In genomic region chr2:177346192-177346591, GRCh38 we compare ENCODE assay signal across 40 cellular contexts.
"Had no signal": no experiment of that assay in that cellular context is flagged by ENCODE, and none has a peak within 500 bp of the region (broad histone marks: within the 10 kb centered on the region; RNA-seq: fewer than 3 reads in every experiment).

No MANE protein-coding gene starts in this region.

- H3K4me3 Mint-ChIP-seq: activated naive CD4-positive, alpha-beta T cell treated with anti-CD3 and anti-CD28 coated beads for 36 hours; activated naive CD4-positive, alpha-beta T cell treated with anti-CD3 and anti-CD28 coated beads, Interleukin-2, amount 10 ng/mL, durations not matched to agents 7 days and 5 days; activated naive CD4-positive, alpha-beta T cell treated with anti-CD3 and anti-CD28 coated beads, Interleukin-2, amount 50 U/mL, for 24 hours; activated naive CD8-positive, alpha-beta T cell; activated naive CD8-positive, alpha-beta T cell treated with anti-CD3 and anti-CD28 coated beads for 36 hours; activated naive CD8-positive, alpha-beta T cell treated with anti-CD3 and anti-CD28 coated beads, Interleukin-2, amount 10 ng/mL, durations not matched to agents 7 days and 5 days; activated naive CD8-positive, alpha-beta T cell treated with anti-CD3 and anti-CD28 coated beads, Interleukin-2, amount 50 U/mL, for 24 hours; activated T-cell treated with anti-CD3 and anti-CD28 coated beads, Interleukin-2, amount 50 U/mL, for 24 hours; activated T-cell treated with anti-CD3 and anti-CD28 coated beads, Interleukin-2, amount 50 U/mL, for 4 hours; activated T-cell treated with anti-CD3 and anti-CD28 coated beads, Interleukin-2, amount 50 U/mL, for 72 hours; activated T-helper 1 cell treated with anti-CD3 and anti-CD28 coated beads, Interleukin-12 subunit alpha, Interleukin-12 subunit beta, Interleukin-2, Interleukin-4 antibody, amounts not matched to agents 30 ng/mL and 10 ng/mL and 1 ng/mL, durations not matched to agents 14 hours and 24 hours and 36 hours; activated T-helper 17 cell treated with anti-CD3 and anti-CD28 coated beads, Interleukin-2, amount 50 U/mL, for 72 hours; brain; central memory CD8-positive, alpha-beta T cell had no signal

- H3K27me3 ChIP-seq: adrenal gland, ascending aorta, body of pancreas, brain microvascular endothelial cell, breast epithelium, cardiac muscle cell had no signal

- H3K36me3 ChIP-seq: adrenal gland, ascending aorta, brain microvascular endothelial cell, breast epithelium, cardiac muscle cell had no signal

- H3K4me3 ChIP-seq: adrenal gland, ascending aorta, body of pancreas, breast epithelium, cardiac muscle cell had no signal

- H3K27me3 Mint-ChIP-seq: activated naive CD4-positive, alpha-beta T cell treated with anti-CD3 and anti-CD28 coated beads, Interleukin-2, amount 10 ng/mL, durations not matched to agents 7 days and 5 days; activated naive CD4-positive, alpha-beta T cell treated with anti-CD3 and anti-CD28 coated beads, Interleukin-2, amount 50 U/mL, for 24 hours; activated naive CD8-positive, alpha-beta T cell; activated naive CD8-positive, alpha-beta T cell treated with anti-CD3 and anti-CD28 coated beads for 36 hours; activated naive CD8-positive, alpha-beta T cell treated with anti-CD3 and anti-CD28 coated beads, Interleukin-2, amount 10 ng/mL, durations not matched to agents 7 days and 5 days; activated naive CD8-positive, alpha-beta T cell treated with anti-CD3 and anti-CD28 coated beads, Interleukin-2, amount 50 U/mL, for 24 hours; activated T-cell treated with anti-CD3 and anti-CD28 coated beads, Interleukin-2, amount 50 U/mL, for 24 hours; activated T-helper 17 cell treated with anti-CD3 and anti-CD28 coated beads, Interleukin-2, amount 50 U/mL, for 72 hours; brain; central memory CD8-positive, alpha-beta T cell had no signal

- H3K27ac Mint-ChIP-seq: activated naive CD4-positive, alpha-beta T cell treated with anti-CD3 and anti-CD28 coated beads for 36 hours; activated naive CD4-positive, alpha-beta T cell treated with anti-CD3 and anti-CD28 coated beads, Interleukin-2, amount 10 ng/mL, durations not matched to agents 7 days and 5 days; activated naive CD4-positive, alpha-beta T cell treated with anti-CD3 and anti-CD28 coated beads, Interleukin-2, amount 50 U/mL, for 24 hours; activated naive CD4-positive, alpha-beta T cell treated with anti-CD3 and anti-CD28 coated beads, Interleukin-2, amount 50 U/mL, for 72 hours; activated naive CD8-positive, alpha-beta T cell; activated naive CD8-positive, alpha-beta T cell treated with anti-CD3 and anti-CD28 coated beads for 36 hours; activated naive CD8-positive, alpha-beta T cell treated with anti-CD3 and anti-CD28 coated beads, Interleukin-2, amount 10 ng/mL, durations not matched to agents 7 days and 5 days; activated naive CD8-positive, alpha-beta T cell treated with anti-CD3 and anti-CD28 coated beads, Interleukin-2, amount 50 U/mL, for 24 hours; activated T-cell treated with anti-CD3 and anti-CD28 coated beads, Interleukin-2, amount 50 U/mL, for 24 hours; activated T-cell treated with anti-CD3 and anti-CD28 coated beads, Interleukin-2, amount 50 U/mL, for 72 hours; activated T-helper 1 cell treated with anti-CD3 and anti-CD28 coated beads, Interleukin-12 subunit alpha, Interleukin-12 subunit beta, Interleukin-2, Interleukin-4 antibody, amounts not matched to agents 30 ng/mL and 10 ng/mL and 1 ng/mL, durations not matched to agents 14 hours and 24 hours and 36 hours; activated T-helper 17 cell treated with anti-CD3 and anti-CD28 coated beads, Interleukin-2, amount 50 U/mL, for 72 hours; activated T-helper 2 cell treated with anti-CD3 and anti-CD28 coated beads, Interferon-gamma antibody, Interleukin-2, Interleukin-4, amounts not matched to agents 10 μg/mL and 5 μg/mL and 100 μg/mL, durations not matched to agents 14 hours and 24 hours and 36 hours; brain had no signal

- H3K27ac ChIP-seq: adrenal gland, ascending aorta, body of pancreas, brain microvascular endothelial cell, breast epithelium, cardiac muscle cell had no signal

- H3K9me3 Mint-ChIP-seq: activated naive CD4-positive, alpha-beta T cell treated with anti-CD3 and anti-CD28 coated beads for 36 hours; activated naive CD4-positive, alpha-beta T cell treated with anti-CD3 and anti-CD28 coated beads, Interleukin-2, amount 10 ng/mL, durations not matched to agents 7 days and 5 days; activated naive CD4-positive, alpha-beta T cell treated with anti-CD3 and anti-CD28 coated beads, Interleukin-2, amount 50 U/mL, for 24 hours; activated naive CD4-positive, alpha-beta T cell treated with anti-CD3 and anti-CD28 coated beads, Interleukin-2, amount 50 U/mL, for 72 hours; activated naive CD8-positive, alpha-beta T cell treated with anti-CD3 and anti-CD28 coated beads for 36 hours; activated naive CD8-positive, alpha-beta T cell treated with anti-CD3 and anti-CD28 coated beads, Interleukin-2, amount 10 ng/mL, durations not matched to agents 7 days and 5 days; activated naive CD8-positive, alpha-beta T cell treated with anti-CD3 and anti-CD28 coated beads, Interleukin-2, amount 50 U/mL, for 24 hours; activated T-cell treated with anti-CD3 and anti-CD28 coated beads, Interleukin-2, amount 50 U/mL, for 24 hours; activated T-cell treated with anti-CD3 and anti-CD28 coated beads, Interleukin-2, amount 50 U/mL, for 4 hours; activated T-cell treated with anti-CD3 and anti-CD28 coated beads, Interleukin-2, amount 50 U/mL, for 72 hours; activated T-helper 1 cell treated with anti-CD3 and anti-CD28 coated beads, Interleukin-12 subunit alpha, Interleukin-12 subunit beta, Interleukin-2, Interleukin-4 antibody, amounts not matched to agents 30 ng/mL and 10 ng/mL and 1 ng/mL, durations not matched to agents 14 hours and 24 hours and 36 hours; activated T-helper 17 cell treated with anti-CD3 and anti-CD28 coated beads, Interleukin-2, amount 50 U/mL, for 72 hours; activated T-helper 2 cell treated with anti-CD3 and anti-CD28 coated beads, Interferon-gamma antibody, Interleukin-2, Interleukin-4, amounts not matched to agents 10 μg/mL and 5 μg/mL and 100 μg/mL, durations not matched to agents 14 hours and 24 hours and 36 hours; brain; central memory CD8-positive, alpha-beta T cell had no signal

- ATAC-seq: activated naive CD4-positive, alpha-beta T cell treated with anti-CD3 and anti-CD28 coated beads, Interleukin-2, amount 50 U/mL, for 72 hours; activated T-cell treated with anti-CD3 and anti-CD28 coated beads, Interleukin-2, amount 50 U/mL, for 4 hours; activated T-cell treated with anti-CD3 and anti-CD28 coated beads, Interleukin-2, amount 50 U/mL, for 72 hours; activated T-helper 17 cell treated with anti-CD3 and anti-CD28 coated beads, Interleukin-2, amount 50 U/mL, for 72 hours; body of pancreas had no signal

- FAIRE-seq: astrocyte, bronchial epithelial cell had no signal

- H3K4me1 ChIP-seq: adrenal gland, ascending aorta, body of pancreas, breast epithelium had no signal

- H3K9me3 ChIP-seq: adrenal gland, ascending aorta, body of pancreas, breast epithelium had no signal

- DNase-seq: activated effector memory CD4-positive, alpha-beta T cell treated with anti-CD3 and anti-CD28 coated beads, Interleukin-2, amount 50 U/mL, for 16 hours; activated effector memory CD4-positive, alpha-beta T cell treated with Interleukin-2 at 50 U/mL for 16 hours; activated gamma-delta T cell; activated gamma-delta T cell treated with Interleukin-2 at 50 U/mL for 16 hours; activated naive CD4-positive, alpha-beta T cell; activated naive CD4-positive, alpha-beta T cell treated with anti-CD3 and anti-CD28 coated beads for 36 hours; activated naive CD4-positive, alpha-beta T cell treated with anti-CD3 and anti-CD28 coated beads, Interleukin-2, amount 10 ng/mL, durations not matched to agents 7 days and 5 days; activated naive CD4-positive, alpha-beta T cell treated with anti-CD3 and anti-CD28 coated beads, Interleukin-2, amount 50 U/mL, for 16 hours; activated naive CD4-positive, alpha-beta T cell treated with Interleukin-2 at 50 U/mL for 16 hours; activated naive CD8-positive, alpha-beta T cell treated with anti-CD3 and anti-CD28 coated beads for 36 hours; activated naive CD8-positive, alpha-beta T cell treated with anti-CD3 and anti-CD28 coated beads, Interleukin-2, amount 10 ng/mL, durations not matched to agents 7 days and 5 days; activated naive CD8-positive, alpha-beta T cell treated with anti-CD3 and anti-CD28 coated beads, Interleukin-2, amount 50 U/mL, for 24 hours; activated T-cell treated with anti-CD3 and anti-CD28 coated beads, Interleukin-2, amount 50 U/mL, for 1 hour; activated T-cell treated with anti-CD3 and anti-CD28 coated beads, Interleukin-2, amount 50 U/mL, for 24 hours; activated T-cell treated with anti-CD3 and anti-CD28 coated beads, Interleukin-2, amount 50 U/mL, for 4 hours; activated T-cell treated with anti-CD3 and anti-CD28 coated beads, Interleukin-2, amount 50 U/mL, for 48 hours; activated T-cell treated with anti-CD3 and anti-CD28 coated beads, Interleukin-2, amount 50 U/mL, for 72 hours; adrenal gland; amniotic stem cell; amygdala; anterior cingulate cortex; aorta; body of pancreas; brain microvascular endothelial cell; caudate nucleus; central memory CD4-positive, alpha-beta T cell; cerebellar nuclear complex had no signal

- H3K36me3 Mint-ChIP-seq: activated naive CD4-positive, alpha-beta T cell treated with anti-CD3 and anti-CD28 coated beads, Interleukin-2, amount 10 ng/mL, durations not matched to agents 7 days and 5 days; activated naive CD4-positive, alpha-beta T cell treated with anti-CD3 and anti-CD28 coated beads, Interleukin-2, amount 50 U/mL, for 24 hours; activated naive CD4-positive, alpha-beta T cell treated with anti-CD3 and anti-CD28 coated beads, Interleukin-2, amount 50 U/mL, for 72 hours; activated naive CD8-positive, alpha-beta T cell treated with anti-CD3 and anti-CD28 coated beads for 36 hours; activated naive CD8-positive, alpha-beta T cell treated with anti-CD3 and anti-CD28 coated beads, Interleukin-2, amount 10 ng/mL, durations not matched to agents 7 days and 5 days; brain had no signal

- H3K4me1 Mint-ChIP-seq: activated naive CD4-positive, alpha-beta T cell treated with anti-CD3 and anti-CD28 coated beads, Interleukin-2, amount 10 ng/mL, durations not matched to agents 7 days and 5 days; activated naive CD4-positive, alpha-beta T cell treated with anti-CD3 and anti-CD28 coated beads, Interleukin-2, amount 50 U/mL, for 24 hours; activated naive CD8-positive, alpha-beta T cell treated with anti-CD3 and anti-CD28 coated beads for 36 hours; activated naive CD8-positive, alpha-beta T cell treated with anti-CD3 and anti-CD28 coated beads, Interleukin-2, amount 10 ng/mL, durations not matched to agents 7 days and 5 days; activated T-helper 17 cell treated with anti-CD3 and anti-CD28 coated beads, Interleukin-2, amount 50 U/mL, for 72 hours; brain; central memory CD8-positive, alpha-beta T cell had no signal
